Comparison of ENCODE assay signal across 8 cellular contexts in the genomic region with DNA sequence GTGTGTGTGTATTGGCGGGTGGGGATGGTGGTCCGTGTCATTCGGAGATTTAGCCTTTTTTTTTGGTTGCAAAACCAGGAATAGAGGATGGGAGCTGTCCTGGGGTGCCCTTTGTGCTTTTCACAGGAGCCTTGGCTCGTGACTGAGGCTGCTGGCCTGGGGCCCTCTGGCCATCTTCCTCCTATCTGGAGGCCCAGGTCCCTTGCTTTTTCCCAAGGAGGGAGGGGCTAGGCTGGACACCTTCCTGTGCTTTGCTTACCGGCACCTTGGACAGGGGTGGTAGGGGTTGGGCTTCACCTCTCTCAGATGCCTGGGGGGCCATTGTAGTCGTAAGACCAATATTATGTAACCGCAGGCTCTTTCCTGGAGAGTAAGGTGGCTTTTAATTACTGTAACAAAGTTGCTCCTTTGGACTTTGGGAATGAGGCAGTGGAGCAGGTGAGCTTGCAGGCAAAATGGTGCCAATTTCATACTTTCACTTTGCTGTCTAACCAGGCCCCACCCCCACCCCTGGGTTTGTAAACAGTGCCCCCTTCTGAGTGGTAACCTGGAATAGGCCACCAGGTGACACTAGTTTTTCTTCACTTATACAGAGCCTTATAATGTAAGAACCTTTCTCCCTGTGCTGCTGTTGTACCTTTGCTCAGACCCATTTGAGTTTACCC. TPM values are rescaled to one million over a fixed set of nuclear protein-coding genes. Genes with fewer than 3 reads are reported as not detected.
DNase-seq lines count a peak whose midpoint lies in the region; TF ChIP-seq lines count a peak whose summit lies in the region.

No MANE protein-coding gene starts in this region.

- H3K27ac ChIP-seq in breast epithelium: peak overlapping the region; percentile 93 to 96

- H3K4me1 ChIP-seq in breast epithelium: peaks cover 4 to 13% of the 10 kb centered on the region in 2 donors

- DNase-seq in GM03348 (ENCODE audit: low spot score) (peak; percentile 34), KG1 (lab: John Stamatoyannopoulos, UW) (peak; percentile 8), T-helper 1 cell (peak; percentile 22 to 70 (median 48)), breast epithelium (ENCODE audit: low spot score in 2 of 2) (peak in 1 of 2 donors; percentile 25), kidney epithelial cell (ENCODE audit: low read depth) (no peak), NCI-H1048 (lab: John Stamatoyannopoulos, UW) (no peak), dedifferentiated amniotic fluid mesenchymal stem cell (ENCODE audit: extremely low spot score) (no peak)
- peak; percentile 37 for DNase-seq in stimulated activated CD4-positive, alpha-beta T cell treated with anti-CD3 and anti-CD28 coated beads, Interleukin-2, amount 100 ng/mL, for 4 hours (ENCODE audit: low read depth)

- no peaks in the 10 kb centered on the region for H3K9me3 ChIP-seq in breast epithelium

- H3K27me3 ChIP-seq in breast epithelium (no peaks in the 10 kb centered on the region), kidney epithelial cell (ENCODE audit: control insufficient read depth, insufficient read depth, low read length) (no peaks in the 10 kb centered on the region)

- TF ChIP-seq CTCF in breast epithelium (IDR thresholded peaks at IDR 0.05) (peak in 1 of 3 donors; percentile 22), kidney epithelial cell (IDR thresholded peaks at IDR 0.05; ENCODE audit: insufficient read depth, low read length, poor library complexity, severe bottlenecking) (peak; percentile 29)

- H3K36me3 ChIP-seq in breast epithelium (no peaks in the 10 kb centered on the region), kidney epithelial cell (ENCODE audit: control insufficient read depth, insufficient read depth, low read length) (peaks cover 2% of the 10 kb centered on the region)

- intact Hi-C loops in breast epithelium (cut with DNase I; ENCODE audit: low total_unique reads): no loop called here

- no peak for TF ChIP-seq POLR2A in breast epithelium (IDR thresholded peaks at IDR 0.05)

- peak overlapping the region; percentile 93 to 98 (median 97) for H3K4me3 ChIP-seq in breast epithelium
- peak overlapping the region; percentile 88 for H3K4me3 ChIP-seq in kidney epithelial cell (ENCODE audit: low read depth, low read length)

RNA-seq across cellular contexts. Expression of gene DYNLL2, which starts 1.2 kb away (rescaled TPM):
- total RNA-seq in breast epithelium (10 to 100 TPM; 18.4 to 20.3 (median 19.7) TPM), kidney epithelial cell (16.3 and 18.3 TPM in 2 replicates)

Comparison
In these comparisons a context has a peak if more than half of its experiments do, and no peak if none do; other contexts are left out.
1. DNase-seq: peak in GM03348 (single experiment), KG1 (single experiment), T-helper 1 cell (5 of 5) and stimulated activated CD4-positive, alpha-beta T cell treated with anti-CD3 and anti-CD28 coated beads, Interleukin-2, amount 100 ng/mL, for 4 hours (single experiment); none in kidney epithelial cell (single experiment), NCI-H1048 (single experiment) and dedifferentiated amniotic fluid mesenchymal stem cell (single experiment).